In genomic region chr3:160200328-160200727, GRCh38 we compare ENCODE assay signal across 17 cellular contexts. TPM values are rescaled to one million over a fixed set of nuclear protein-coding genes. Genes with fewer than 3 reads are reported as not detected.
DNase-seq lines count a peak whose midpoint lies in the region; TF ChIP-seq lines count a peak whose summit lies in the region.
"Had no signal": no experiment of that assay in that cellular context is flagged by ENCODE, and none has a peak within 500 bp of the region (broad histone marks: within the 10 kb centered on the region; RNA-seq: fewer than 3 reads in every experiment).

No MANE protein-coding gene starts in this region.

- WGBS in tibial nerve, 2 donors: 100% methylated on average over 1 of the region's 1 CpG

- peak; percentile 3 for DNase-seq in DMS53 (lab: John Stamatoyannopoulos, UW)
- no peak for DNase-seq in DMS53 treated with DMSO at 0.1 percent for 48 hours (lab: John Stamatoyannopoulos, UW; ENCODE audit: unreplicated experiment)
- peak; percentile 54 for DNase-seq in NCI-H128 (lab: John Stamatoyannopoulos, UW; ENCODE audit: unreplicated experiment)
- peak; percentile 99 for DNase-seq in NCI-H82 (lab: John Stamatoyannopoulos, UW)
- no peak for DNase-seq in neural crest cell (ENCODE audit: low read depth, low spot score)
- no peak for DNase-seq in GM10248 (ENCODE audit: extremely low spot score)
- DNase-seq in RWPE1 (ENCODE audit: low spot score): no peak
- DNase-seq in tibial nerve (ENCODE audit: low spot score in 2 of 2): no peak
- DNase-seq: 8988T; activated CD4-positive, alpha-beta T cell treated with anti-CD3 and anti-CD28 coated beads for 4 hours; activated T-cell treated with anti-CD3 and anti-CD28 coated beads, Interleukin-2, amount 50 U/mL, for 72 hours; CD4-positive, alpha-beta T cell; effector CD8-positive, alpha-beta T cell; GM23248; kidney; upper lobe of right lung had no signal

- H3K36me3 Mint-ChIP-seq in neural crest cell (ENCODE audit: low read depth): no peaks in the 10 kb centered on the region

- POLR2A ChIA-PET in GM10248 (lab: Yijun Ruan, JAX): no interaction called here
- POLR2A ChIA-PET in RWPE1 (lab: Yijun Ruan, JAX; ENCODE audit: low non-redundant PET): no interaction called here

- no peak overlapping the region for H3K4me3 ChIP-seq in tibial nerve
- H3K4me3 ChIP-seq: GM23248, upper lobe of right lung had no signal

- TF ChIP-seq EP300 in tibial nerve (IDR thresholded peaks at IDR 0.05): no peak

- no peaks in the 10 kb centered on the region for H3K36me3 ChIP-seq in tibial nerve
- H3K36me3 ChIP-seq: upper lobe of right lung had no signal

- no peaks in the 10 kb centered on the region for H3K9me3 Mint-ChIP-seq in neural crest cell
- H3K9me3 Mint-ChIP-seq: CD4-positive, alpha-beta T cell; T-helper 1 cell treated with Interleukin-12 subunit alpha and Interleukin-12 subunit beta and Interleukin-4 antibody, amounts not matched to agents 30 μg/mL and 1 μg/mL, for 36 hours had no signal

- H3K27me3 Mint-ChIP-seq in neural crest cell (ENCODE audit: low read depth): no peaks in the 10 kb centered on the region
- H3K27me3 Mint-ChIP-seq: CD4-positive, alpha-beta T cell had no signal

- no peaks in the 10 kb centered on the region for H3K4me1 ChIP-seq in tibial nerve
- H3K4me1 ChIP-seq: upper lobe of right lung had no signal

- H3K4me3 Mint-ChIP-seq in neural crest cell: no peak overlapping the region
- H3K4me3 Mint-ChIP-seq: activated T-cell treated with anti-CD3 and anti-CD28 coated beads, Interleukin-2, amount 50 U/mL, for 72 hours; CD4-positive, alpha-beta T cell; T-helper 1 cell treated with Interleukin-12 subunit alpha and Interleukin-12 subunit beta and Interleukin-4 antibody, amounts not matched to agents 30 μg/mL and 1 μg/mL, for 36 hours had no signal

- no peaks in the 10 kb centered on the region for H3K9me3 ChIP-seq in tibial nerve
- H3K9me3 ChIP-seq: upper lobe of right lung had no signal

- H3K27ac ChIP-seq in RWPE1 (no peak overlapping the region), tibial nerve (no peak overlapping the region)
- H3K27ac ChIP-seq: GM23248, upper lobe of right lung had no signal

- no peaks in the 10 kb centered on the region for H3K27me3 ChIP-seq in tibial nerve
- H3K27me3 ChIP-seq: upper lobe of right lung had no signal

- TF ChIP-seq POLR2A in tibial nerve (IDR thresholded peaks at IDR 0.05): no peak

- CTCF ChIA-PET in GM10248 (lab: Yijun Ruan, JAX): interaction anchor here (0.6 to 2.1 kb wide), 2 partner anchors 9 to 18 kb away, joined by 3 to 8 read pairs; no protein-coding TSS in a partner anchor
- CTCF ChIA-PET in RWPE1 (lab: Yijun Ruan, JAX): no interaction called here

- peak overlapping the region; percentile 27 for H3K27ac Mint-ChIP-seq in neural crest cell (ENCODE audit: unreplicated experiment)
- H3K27ac Mint-ChIP-seq: activated T-cell treated with anti-CD3 and anti-CD28 coated beads, Interleukin-2, amount 50 U/mL, for 72 hours; CD4-positive, alpha-beta T cell; T-helper 1 cell treated with Interleukin-12 subunit alpha and Interleukin-12 subunit beta and Interleukin-4 antibody, amounts not matched to agents 30 μg/mL and 1 μg/mL, for 36 hours had no signal

- TF ChIP-seq CTCF in neural crest cell (conservative IDR thresholded peaks at IDR 0.05) (no peak), GM10248 (IDR thresholded peaks at IDR 0.05; ENCODE audit: control extremely low read depth, extremely low read depth, low read depth, missing control alignments) (no peak), RWPE1 (conservative IDR thresholded peaks at IDR 0.05; ENCODE audit: low read depth) (no peak), tibial nerve (IDR thresholded peaks at IDR 0.05) (no peak)

- H3K4me1 Mint-ChIP-seq in neural crest cell: no peaks in the 10 kb centered on the region

RNA-seq across cellular contexts. Expression of gene C3orf80, which starts 24.9 kb away (rescaled TPM):
- total RNA-seq in neural crest cell (0.18 and 0.44 TPM in 2 replicates), tibial nerve (1 to 10 TPM in 2 of 4 donors, under 1 TPM in 1, not detected in 1; 0.84 to 2.2 (median 1.8) TPM)
- total RNA-seq: CD4-positive, alpha-beta T cell had no signal

Comparison
In these comparisons a context has a peak if more than half of its experiments do, and no peak if none do; other contexts are left out.
1. DNase-seq: peak in DMS53 (single experiment), NCI-H128 (single experiment) and NCI-H82 (single experiment); none in DMS53 treated with DMSO at 0.1 percent for 48 hours (single experiment), neural crest cell (single experiment), GM10248 (single experiment), RWPE1 (single experiment) and tibial nerve (0 of 2).